In the genomic region with DNA sequence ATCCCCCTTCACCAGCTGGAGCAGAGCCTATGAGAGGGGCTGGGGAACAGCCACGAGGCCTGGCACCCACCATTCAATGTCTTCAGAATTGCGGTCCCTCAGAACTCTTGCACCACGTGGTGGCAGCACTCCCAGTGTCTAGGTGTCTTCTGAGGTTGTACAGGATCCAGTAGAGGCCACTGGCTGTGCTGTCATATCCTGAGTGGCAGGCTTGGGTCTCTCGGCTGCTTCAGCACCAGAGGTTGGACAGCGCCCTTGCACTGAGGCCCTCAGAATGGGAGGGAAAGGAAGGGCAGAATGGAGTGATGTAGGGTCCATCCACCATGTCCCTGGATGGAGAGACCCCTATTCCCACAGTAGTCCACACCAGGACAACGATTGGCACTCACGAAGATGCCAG, we compare ENCODE assay signal across 1 cellular context.
TF ChIP-seq lines count a peak whose summit lies in the region.

No MANE protein-coding gene starts in this region.

TF ChIP-seq in HepG2, 621 proteins besides CTCF, POLR2A, EP300 and RAD21 (continued from another document):
- TF ChIP-seq, protein P1, sequence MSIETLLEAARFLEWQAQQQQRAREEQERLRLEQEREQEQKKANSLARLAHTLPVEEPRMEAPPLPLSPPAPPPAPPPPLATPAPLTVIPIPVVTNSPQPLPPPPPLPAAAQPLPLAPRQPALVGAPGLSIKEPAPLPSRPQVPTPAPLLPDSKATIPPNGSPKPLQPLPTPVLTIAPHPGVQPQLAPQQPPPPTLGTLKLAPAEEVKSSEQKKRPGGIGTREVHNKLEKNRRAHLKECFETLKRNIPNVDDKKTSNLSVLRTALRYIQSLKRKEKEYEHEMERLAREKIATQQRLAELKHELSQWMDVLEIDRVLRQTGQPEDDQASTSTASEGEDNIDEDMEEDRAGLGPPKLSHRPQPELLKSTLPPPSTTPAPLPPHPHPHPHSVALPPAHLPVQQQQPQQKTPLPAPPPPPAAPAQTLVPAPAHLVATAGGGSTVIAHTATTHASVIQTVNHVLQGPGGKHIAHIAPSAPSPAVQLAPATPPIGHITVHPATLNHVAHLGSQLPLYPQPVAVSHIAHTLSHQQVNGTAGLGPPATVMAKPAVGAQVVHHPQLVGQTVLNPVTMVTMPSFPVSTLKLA (IDR thresholded peaks at IDR 0.05): peak; percentile 50
- no peak for TF ChIP-seq ZBTB8A (CRISPR knock-in tag; IDR thresholded peaks at IDR 0.05; ENCODE audit: borderline replicate concordance, low read depth)
- TF ChIP-seq NFRKB (IDR thresholded peaks at IDR 0.05): no peak
- TF ChIP-seq, protein P2, sequence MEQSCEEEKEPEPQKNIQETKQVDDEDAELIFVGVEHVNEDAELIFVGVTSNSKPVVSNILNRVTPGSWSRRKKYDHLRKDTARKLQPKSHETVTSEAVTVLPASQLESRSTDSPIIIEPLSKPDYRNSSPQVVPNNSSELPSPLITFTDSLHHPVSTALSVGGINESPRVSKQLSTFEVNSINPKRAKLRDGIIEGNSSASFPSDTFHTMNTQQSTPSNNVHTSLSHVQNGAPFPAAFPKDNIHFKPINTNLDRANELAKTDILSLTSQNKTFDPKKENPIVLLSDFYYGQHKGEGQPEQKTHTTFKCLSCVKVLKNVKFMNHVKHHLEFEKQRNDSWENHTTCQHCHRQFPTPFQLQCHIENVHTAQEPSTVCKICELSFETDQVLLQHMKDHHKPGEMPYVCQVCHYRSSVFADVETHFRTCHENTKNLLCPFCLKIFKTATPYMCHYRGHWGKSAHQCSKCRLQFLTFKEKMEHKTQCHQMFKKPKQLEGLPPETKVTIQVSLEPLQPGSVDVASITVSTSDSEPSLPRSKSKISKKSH (CRISPR knock-in tag; IDR thresholded peaks at IDR 0.05; ENCODE audit: borderline replicate concordance): 0 out of 2 replicates have a peak, but pooled peaks have one; percentile 35
- peak; percentile 25; the same call in 1 of the 2 replicates for TF ChIP-seq ZMYM4 (CRISPR knock-in tag; IDR thresholded peaks at IDR 0.05)
- TF ChIP-seq ZNF430 (CRISPR knock-in tag; IDR thresholded peaks at IDR 0.05): 0 out of 2 replicates have a peak, but pooled peaks have one; percentile 26
- TF ChIP-seq, protein P3, sequence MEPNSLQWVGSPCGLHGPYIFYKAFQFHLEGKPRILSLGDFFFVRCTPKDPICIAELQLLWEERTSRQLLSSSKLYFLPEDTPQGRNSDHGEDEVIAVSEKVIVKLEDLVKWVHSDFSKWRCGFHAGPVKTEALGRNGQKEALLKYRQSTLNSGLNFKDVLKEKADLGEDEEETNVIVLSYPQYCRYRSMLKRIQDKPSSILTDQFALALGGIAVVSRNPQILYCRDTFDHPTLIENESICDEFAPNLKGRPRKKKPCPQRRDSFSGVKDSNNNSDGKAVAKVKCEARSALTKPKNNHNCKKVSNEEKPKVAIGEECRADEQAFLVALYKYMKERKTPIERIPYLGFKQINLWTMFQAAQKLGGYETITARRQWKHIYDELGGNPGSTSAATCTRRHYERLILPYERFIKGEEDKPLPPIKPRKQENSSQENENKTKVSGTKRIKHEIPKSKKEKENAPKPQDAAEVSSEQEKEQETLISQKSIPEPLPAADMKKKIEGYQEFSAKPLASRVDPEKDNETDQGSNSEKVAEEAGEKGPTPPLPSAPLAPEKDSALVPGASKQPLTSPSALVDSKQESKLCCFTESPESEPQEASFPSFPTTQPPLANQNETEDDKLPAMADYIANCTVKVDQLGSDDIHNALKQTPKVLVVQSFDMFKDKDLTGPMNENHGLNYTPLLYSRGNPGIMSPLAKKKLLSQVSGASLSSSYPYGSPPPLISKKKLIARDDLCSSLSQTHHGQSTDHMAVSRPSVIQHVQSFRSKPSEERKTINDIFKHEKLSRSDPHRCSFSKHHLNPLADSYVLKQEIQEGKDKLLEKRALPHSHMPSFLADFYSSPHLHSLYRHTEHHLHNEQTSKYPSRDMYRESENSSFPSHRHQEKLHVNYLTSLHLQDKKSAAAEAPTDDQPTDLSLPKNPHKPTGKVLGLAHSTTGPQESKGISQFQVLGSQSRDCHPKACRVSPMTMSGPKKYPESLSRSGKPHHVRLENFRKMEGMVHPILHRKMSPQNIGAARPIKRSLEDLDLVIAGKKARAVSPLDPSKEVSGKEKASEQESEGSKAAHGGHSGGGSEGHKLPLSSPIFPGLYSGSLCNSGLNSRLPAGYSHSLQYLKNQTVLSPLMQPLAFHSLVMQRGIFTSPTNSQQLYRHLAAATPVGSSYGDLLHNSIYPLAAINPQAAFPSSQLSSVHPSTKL (CRISPR knock-in tag; IDR thresholded peaks at IDR 0.05): peak; percentile 18; the same call in 1 of the 2 replicates
- TF ChIP-seq, protein P4, sequence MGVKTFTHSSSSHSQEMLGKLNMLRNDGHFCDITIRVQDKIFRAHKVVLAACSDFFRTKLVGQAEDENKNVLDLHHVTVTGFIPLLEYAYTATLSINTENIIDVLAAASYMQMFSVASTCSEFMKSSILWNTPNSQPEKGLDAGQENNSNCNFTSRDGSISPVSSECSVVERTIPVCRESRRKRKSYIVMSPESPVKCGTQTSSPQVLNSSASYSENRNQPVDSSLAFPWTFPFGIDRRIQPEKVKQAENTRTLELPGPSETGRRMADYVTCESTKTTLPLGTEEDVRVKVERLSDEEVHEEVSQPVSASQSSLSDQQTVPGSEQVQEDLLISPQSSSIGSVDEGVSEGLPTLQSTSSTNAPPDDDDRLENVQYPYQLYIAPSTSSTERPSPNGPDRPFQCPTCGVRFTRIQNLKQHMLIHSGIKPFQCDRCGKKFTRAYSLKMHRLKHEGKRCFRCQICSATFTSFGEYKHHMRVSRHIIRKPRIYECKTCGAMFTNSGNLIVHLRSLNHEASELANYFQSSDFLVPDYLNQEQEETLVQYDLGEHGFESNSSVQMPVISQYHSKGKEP (CRISPR knock-in tag; IDR thresholded peaks at IDR 0.05): 0 out of 2 replicates have a peak, but pooled peaks have one; percentile 32
- TF ChIP-seq, protein P5, sequence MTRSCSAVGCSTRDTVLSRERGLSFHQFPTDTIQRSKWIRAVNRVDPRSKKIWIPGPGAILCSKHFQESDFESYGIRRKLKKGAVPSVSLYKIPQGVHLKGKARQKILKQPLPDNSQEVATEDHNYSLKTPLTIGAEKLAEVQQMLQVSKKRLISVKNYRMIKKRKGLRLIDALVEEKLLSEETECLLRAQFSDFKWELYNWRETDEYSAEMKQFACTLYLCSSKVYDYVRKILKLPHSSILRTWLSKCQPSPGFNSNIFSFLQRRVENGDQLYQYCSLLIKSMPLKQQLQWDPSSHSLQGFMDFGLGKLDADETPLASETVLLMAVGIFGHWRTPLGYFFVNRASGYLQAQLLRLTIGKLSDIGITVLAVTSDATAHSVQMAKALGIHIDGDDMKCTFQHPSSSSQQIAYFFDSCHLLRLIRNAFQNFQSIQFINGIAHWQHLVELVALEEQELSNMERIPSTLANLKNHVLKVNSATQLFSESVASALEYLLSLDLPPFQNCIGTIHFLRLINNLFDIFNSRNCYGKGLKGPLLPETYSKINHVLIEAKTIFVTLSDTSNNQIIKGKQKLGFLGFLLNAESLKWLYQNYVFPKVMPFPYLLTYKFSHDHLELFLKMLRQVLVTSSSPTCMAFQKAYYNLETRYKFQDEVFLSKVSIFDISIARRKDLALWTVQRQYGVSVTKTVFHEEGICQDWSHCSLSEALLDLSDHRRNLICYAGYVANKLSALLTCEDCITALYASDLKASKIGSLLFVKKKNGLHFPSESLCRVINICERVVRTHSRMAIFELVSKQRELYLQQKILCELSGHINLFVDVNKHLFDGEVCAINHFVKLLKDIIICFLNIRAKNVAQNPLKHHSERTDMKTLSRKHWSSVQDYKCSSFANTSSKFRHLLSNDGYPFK (CRISPR knock-in tag; IDR thresholded peaks at IDR 0.05; ENCODE audit: borderline replicate concordance): peak; percentile 26; the same call in 1 of the 2 replicates
- TF ChIP-seq, protein P6, sequence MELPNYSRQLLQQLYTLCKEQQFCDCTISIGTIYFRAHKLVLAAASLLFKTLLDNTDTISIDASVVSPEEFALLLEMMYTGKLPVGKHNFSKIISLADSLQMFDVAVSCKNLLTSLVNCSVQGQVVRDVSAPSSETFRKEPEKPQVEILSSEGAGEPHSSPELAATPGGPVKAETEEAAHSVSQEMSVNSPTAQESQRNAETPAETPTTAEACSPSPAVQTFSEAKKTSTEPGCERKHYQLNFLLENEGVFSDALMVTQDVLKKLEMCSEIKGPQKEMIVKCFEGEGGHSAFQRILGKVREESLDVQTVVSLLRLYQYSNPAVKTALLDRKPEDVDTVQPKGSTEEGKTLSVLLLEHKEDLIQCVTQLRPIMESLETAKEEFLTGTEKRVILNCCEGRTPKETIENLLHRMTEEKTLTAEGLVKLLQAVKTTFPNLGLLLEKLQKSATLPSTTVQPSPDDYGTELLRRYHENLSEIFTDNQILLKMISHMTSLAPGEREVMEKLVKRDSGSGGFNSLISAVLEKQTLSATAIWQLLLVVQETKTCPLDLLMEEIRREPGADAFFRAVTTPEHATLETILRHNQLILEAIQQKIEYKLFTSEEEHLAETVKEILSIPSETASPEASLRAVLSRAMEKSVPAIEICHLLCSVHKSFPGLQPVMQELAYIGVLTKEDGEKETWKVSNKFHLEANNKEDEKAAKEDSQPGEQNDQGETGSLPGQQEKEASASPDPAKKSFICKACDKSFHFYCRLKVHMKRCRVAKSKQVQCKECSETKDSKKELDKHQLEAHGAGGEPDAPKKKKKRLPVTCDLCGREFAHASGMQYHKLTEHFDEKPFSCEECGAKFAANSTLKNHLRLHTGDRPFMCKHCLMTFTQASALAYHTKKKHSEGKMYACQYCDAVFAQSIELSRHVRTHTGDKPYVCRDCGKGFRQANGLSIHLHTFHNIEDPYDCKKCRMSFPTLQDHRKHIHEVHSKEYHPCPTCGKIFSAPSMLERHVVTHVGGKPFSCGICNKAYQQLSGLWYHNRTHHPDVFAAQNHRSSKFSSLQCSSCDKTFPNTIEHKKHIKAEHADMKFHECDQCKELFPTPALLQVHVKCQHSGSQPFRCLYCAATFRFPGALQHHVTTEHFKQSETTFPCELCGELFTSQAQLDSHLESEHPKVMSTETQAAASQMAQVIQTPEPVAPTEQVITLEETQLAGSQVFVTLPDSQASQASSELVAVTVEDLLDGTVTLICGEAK (IDR thresholded peaks at IDR 0.05): no peak
- TF ChIP-seq, protein P6 (CRISPR knock-in tag; IDR thresholded peaks at IDR 0.05): no peak
TF ChIP-seq in HepG2: peak in this region for 32.
